ENCODE assay signal across 22 cellular contexts in the genomic region with DNA sequence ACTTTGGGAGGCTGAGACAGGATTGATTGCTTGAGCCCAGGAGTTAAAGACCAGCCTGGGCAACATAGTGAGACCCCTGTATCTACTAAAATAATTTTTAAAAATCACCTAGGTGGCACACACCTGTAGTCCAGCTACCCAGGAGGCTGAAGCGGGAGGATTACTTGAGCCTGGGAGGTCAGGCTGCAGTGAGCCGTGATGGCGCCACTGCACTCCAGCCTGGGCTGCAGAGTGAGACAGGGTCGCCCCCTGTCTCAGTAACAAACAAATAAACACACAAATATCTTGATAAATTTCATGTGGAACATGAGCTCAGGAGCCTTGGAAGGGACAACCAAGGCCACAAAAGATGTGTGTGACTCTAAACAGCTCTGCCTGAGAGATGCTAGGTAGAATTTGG. TPM values are rescaled to one million over a fixed set of nuclear protein-coding genes. Genes with fewer than 3 reads are reported as not detected.
"Had no signal": no experiment of that assay in that cellular context is flagged by ENCODE, and none has a peak within 500 bp of the region (broad histone marks: within the 10 kb centered on the region; RNA-seq: fewer than 3 reads in every experiment).

No MANE protein-coding gene starts in this region.

- ATAC-seq: activated T-cell treated with anti-CD3 and anti-CD28 coated beads, Interleukin-2, amount 50 U/mL, for 4 hours; heart left ventricle; left cardiac atrium; naive thymus-derived CD4-positive, alpha-beta T cell had no signal

- H3K9ac ChIP-seq: SK-N-SH had no signal

- H3K9me3 Mint-ChIP-seq: activated naive CD8-positive, alpha-beta T cell treated with anti-CD3 and anti-CD28 coated beads for 36 hours; activated T-cell treated with anti-CD3 and anti-CD28 coated beads, Interleukin-2, amount 50 U/mL, for 4 hours; neural crest cell had no signal

- H3K36me3 Mint-ChIP-seq: activated naive CD8-positive, alpha-beta T cell treated with anti-CD3 and anti-CD28 coated beads for 36 hours; naive thymus-derived CD4-positive, alpha-beta T cell had no signal

- H3K9me2 ChIP-seq: SK-N-SH had no signal

- H3K4me1 ChIP-seq: breast epithelium, colonic mucosa had no signal

- H3K9me3 ChIP-seq: breast epithelium, colonic mucosa, heart left ventricle, sigmoid colon, SK-N-SH, thoracic aorta, upper lobe of left lung had no signal

- H3K4me3 ChIP-seq: breast epithelium, colonic mucosa, heart left ventricle, sigmoid colon, smooth muscle cell, thoracic aorta, upper lobe of left lung had no signal

- H3K27me3 ChIP-seq: breast epithelium had no signal

- H3K4me2 ChIP-seq: SK-N-SH, smooth muscle cell had no signal

- DNase-seq: activated CD4-positive, CD25-positive, alpha-beta regulatory T cell treated with anti-CD3 and anti-CD28 coated beads, Interleukin-2, amount 50 U/mL, for 72 hours; activated naive CD4-positive, alpha-beta T cell treated with Interleukin-2 at 50 U/mL for 16 hours; activated naive CD8-positive, alpha-beta T cell treated with anti-CD3 and anti-CD28 coated beads for 36 hours; activated T-cell treated with anti-CD3 and anti-CD28 coated beads, Interleukin-2, amount 50 U/mL, for 4 hours; amniotic stem cell; heart left ventricle; left cardiac atrium; mesenchymal stem cell; naive thymus-derived CD4-positive, alpha-beta T cell; sigmoid colon; SK-N-SH; stimulated activated CD4-positive, alpha-beta T cell treated with anti-CD3 and anti-CD28 coated beads, Interleukin-2, amount 100 ng/mL, for 48 hours; stimulated activated CD8-positive, alpha-beta memory T cell treated with anti-CD3 and anti-CD28 coated beads, Interleukin-4, amount 100 ng/mL, for 48 hours; stimulated activated naive CD4-positive, alpha-beta T cell; upper lobe of left lung had no signal

- H3K27ac Mint-ChIP-seq: activated naive CD8-positive, alpha-beta T cell treated with anti-CD3 and anti-CD28 coated beads for 36 hours; naive thymus-derived CD4-positive, alpha-beta T cell had no signal

- H3K4me3 Mint-ChIP-seq: activated naive CD8-positive, alpha-beta T cell treated with anti-CD3 and anti-CD28 coated beads for 36 hours; activated T-cell treated with anti-CD3 and anti-CD28 coated beads, Interleukin-2, amount 50 U/mL, for 4 hours; neural crest cell had no signal

- H3K36me3 ChIP-seq: breast epithelium, colonic mucosa, heart left ventricle, sigmoid colon, thoracic aorta, upper lobe of left lung had no signal

RNA-seq across cellular contexts. Expression of gene ANKRD53, which starts 11.7 kb away (rescaled TPM):
- total RNA-seq: activated T-cell treated with anti-CD3 and anti-CD28 coated beads, Interleukin-2, amount 50 U/mL, for 4 hours; T-helper 2 cell treated with Interferon-gamma antibody and Interleukin-4, amounts not matched to agents 100 ng/mL and 5 ng/mL, for 36 hours had no signal

RNA-seq across cellular contexts. Expression of gene ATP6V1B1, which starts 31.0 kb away (rescaled TPM):
- total RNA-seq: activated naive CD8-positive, alpha-beta T cell treated with anti-CD3 and anti-CD28 coated beads for 36 hours; activated T-cell treated with anti-CD3 and anti-CD28 coated beads, Interleukin-2, amount 50 U/mL, for 4 hours; colonic mucosa; fibroblast of villous mesenchyme; naive thymus-derived CD4-positive, alpha-beta T cell; smooth muscle cell; T-helper 2 cell treated with Interferon-gamma antibody and Interleukin-4, amounts not matched to agents 100 ng/mL and 5 ng/mL, for 36 hours had no signal
